In the genomic region with DNA sequence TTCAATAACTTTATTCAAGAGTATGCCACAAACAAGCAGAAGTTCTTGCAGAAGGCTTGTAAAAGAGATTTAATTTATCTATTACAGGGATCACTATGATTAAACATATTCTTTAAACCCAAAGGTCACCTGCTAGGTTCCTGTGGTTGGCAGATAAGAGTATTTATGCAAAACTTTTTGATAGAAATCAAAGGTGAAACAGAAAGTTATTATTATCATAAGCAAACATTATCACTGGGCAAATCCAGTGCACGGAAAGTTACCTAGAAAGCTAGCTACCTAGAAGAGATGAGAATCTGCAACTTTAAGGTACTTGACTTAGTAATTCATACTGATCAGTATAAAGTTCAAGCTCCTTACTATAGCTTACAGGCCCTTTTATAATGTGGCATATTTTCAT, we compare ENCODE assay signal across 15 cellular contexts. TPM values are rescaled to one million over a fixed set of nuclear protein-coding genes. Genes with fewer than 3 reads are reported as not detected.
A peak's percentile ranks its signal among the peaks of the same experiment; 100 is the strongest.
DNase-seq lines count a peak whose midpoint lies in the region; ATAC-seq and TF ChIP-seq lines count a peak whose summit lies in the region.
"Had no signal": no experiment of that assay in that cellular context is flagged by ENCODE, and none has a peak within 500 bp of the region (broad histone marks: within the 10 kb centered on the region; RNA-seq: fewer than 3 reads in every experiment).

No MANE protein-coding gene starts in this region.

- in situ Hi-C loops in mammary epithelial cell (cut with MboI; ENCODE audit: low sequenced_read_pairs in 2 of 2): no loop called here

- dilution Hi-C loops in mammary epithelial cell (cut with HindIII; ENCODE audit: low sequenced_read_pairs): no loop called here

- H3K36me3 Mint-ChIP-seq in MCF 10A (ENCODE audit: insufficient read depth, unreplicated experiment) (peaks cover 13% of the 10 kb centered on the region), WTC11 (peaks cover 11% of the 10 kb centered on the region)

- ATAC-seq in WTC11 (no peak), HG02763 (IDR thresholded peaks at IDR 0.05; ENCODE audit: unreplicated experiment) (no peak)

- TF ChIP-seq CTCF in mammary epithelial cell (conservative IDR thresholded peaks at IDR 0.05 in 1 of 2, IDR thresholded peaks at IDR 0.05 in 1 of 2; ENCODE audit: extremely low read depth in 1 of 2, insufficient read depth in 1 of 2, low read depth in 1 of 2, low read length in 2 of 2) (no peak), MCF 10A (IDR thresholded peaks at IDR 0.05; ENCODE audit: unreplicated experiment) (no peak), WTC11 (IDR thresholded peaks at IDR 0.05) (no peak), fibroblast of lung (conservative IDR thresholded peaks at IDR 0.05 in 1 of 2, IDR thresholded peaks at IDR 0.05 in 1 of 2; ENCODE audit: low read depth in 1 of 2, low read length in 2 of 2) (no peak)

- 94% methylated on average over 1 of the region's 1 CpG for WGBS in mammary epithelial cell (ENCODE audit: low coverage, missing lambda C conversion rate)

- POLR2A ChIA-PET in MCF 10A (lab: Yijun Ruan, JAX) (interaction anchor here (1.3 to 5.4 kb wide), 2 partner anchors 12 to 1820 kb away, joined by 3 to 105 read pairs; a partner anchor contains a TSS), WTC11 (lab: Charles Lee) (no interaction called here)

- no peak overlapping the region for H3K9ac ChIP-seq in mammary epithelial cell (ENCODE audit: insufficient read depth, low read length)
- no peak overlapping the region for H3K9ac ChIP-seq in fibroblast of lung (ENCODE audit: insufficient read depth, low read length)

- no peak overlapping the region for H2AFZ ChIP-seq in mammary epithelial cell (ENCODE audit: low read depth, low read length)
- H2AFZ ChIP-seq in fibroblast of lung (ENCODE audit: low read length): no peak overlapping the region

- H3K27ac Mint-ChIP-seq in MCF 10A (ENCODE audit: low read depth, unreplicated experiment) (no peak overlapping the region), WTC11 (no peak overlapping the region)

- H3K9me3 ChIP-seq in mammary epithelial cell (replicated peaks; ENCODE audit: insufficient read depth, low read length): no peaks in the 10 kb centered on the region
- no peaks in the 10 kb centered on the region for H3K9me3 ChIP-seq in fibroblast of lung (ENCODE audit: control insufficient read depth, insufficient read depth, low read depth, low read length)
- H3K9me3 ChIP-seq: esophagus muscularis mucosa, upper lobe of left lung had no signal

- H3K9me3 Mint-ChIP-seq in MCF 10A (ENCODE audit: unreplicated experiment): no peaks in the 10 kb centered on the region
- no peaks in the 10 kb centered on the region for H3K9me3 Mint-ChIP-seq in WTC11
- H3K9me3 Mint-ChIP-seq: IgD-negative memory B cell had no signal

- H3K4me2 ChIP-seq in mammary epithelial cell (ENCODE audit: insufficient read depth, low read depth, low read length) (peak overlapping the region; percentile 94), fibroblast of lung (ENCODE audit: extremely low read depth, insufficient read depth, low read length) (peak overlapping the region; percentile 60)

- peaks cover 14% of the 10 kb centered on the region for H3K36me3 ChIP-seq in mammary epithelial cell (ENCODE audit: insufficient read depth, low read length)
- peaks cover 2% of the 10 kb centered on the region for H3K36me3 ChIP-seq in fibroblast of lung (ENCODE audit: control insufficient read depth, insufficient read depth, low read length)

- H3K4me1 ChIP-seq in mammary epithelial cell (ENCODE audit: insufficient read depth, low read length) (peaks cover 5% of the 10 kb centered on the region), fibroblast of lung (ENCODE audit: control insufficient read depth, extremely low read depth, insufficient read depth, low read length) (peaks cover 4% of the 10 kb centered on the region)

- H3K27me3 ChIP-seq in mammary epithelial cell (ENCODE audit: insufficient read depth, low read length) (no peaks in the 10 kb centered on the region), fibroblast of lung (ENCODE audit: control insufficient read depth, insufficient read depth, low read length) (no peaks in the 10 kb centered on the region)
- H3K27me3 ChIP-seq: esophagus muscularis mucosa, upper lobe of left lung had no signal

- H3K4me3 ChIP-seq in mammary epithelial cell (replicated peaks in 1 of 3; ENCODE audit: insufficient read depth in 1 of 3, low read depth in 2 of 3, low read length in 3 of 3): peak overlapping the region in 2 of 3 experiments; percentile 83 to 93
- H3K4me3 ChIP-seq in fibroblast of lung (replicated peaks in 1 of 4; ENCODE audit: control extremely low read depth in 1 of 4, insufficient read depth in 1 of 4, low read depth in 3 of 4, low read length in 4 of 4): peak overlapping the region in 3 of 4 experiments; percentile 84 to 90 (median 87)
- H3K4me3 ChIP-seq: esophagus muscularis mucosa had no signal

- CTCF ChIA-PET in mammary epithelial cell (lab: Charles Lee; ENCODE audit: low non-redundant PET): no interaction called here
- CTCF ChIA-PET in MCF 10A (lab: Yijun Ruan, JAX): interaction anchor here (0.9 kb wide), 1 partner anchor 639 kb away, joined by 4 read pairs; no protein-coding TSS in a partner anchor
- CTCF ChIA-PET in WTC11 (lab: Charles Lee): interaction anchor here (1.3 kb wide), 1 partner anchor 23 kb away, joined by 4 read pairs; no protein-coding TSS in a partner anchor

- H3K4me1 Mint-ChIP-seq in MCF 10A (ENCODE audit: insufficient read depth, unreplicated experiment) (peaks cover 47% of the 10 kb centered on the region), WTC11 (peaks cover 47% of the 10 kb centered on the region)

- H3K79me2 ChIP-seq in mammary epithelial cell (ENCODE audit: insufficient read depth, low read length): peaks cover 80% of the 10 kb centered on the region
- H3K79me2 ChIP-seq in fibroblast of lung (ENCODE audit: control insufficient read depth, insufficient read depth, low read length): peaks cover 70% of the 10 kb centered on the region

- H3K4me3 Mint-ChIP-seq in MCF 10A (ENCODE audit: unreplicated experiment) (no peak overlapping the region), WTC11 (peak overlapping the region; percentile 95)

- no peak overlapping the region for H3K27ac ChIP-seq in mammary epithelial cell (ENCODE audit: insufficient read depth, low read depth, low read length)
- no peak overlapping the region for H3K27ac ChIP-seq in fibroblast of lung (ENCODE audit: insufficient read depth, low read length)
- H3K27ac ChIP-seq: esophagus muscularis mucosa had no signal

- intact Hi-C loops in mammary epithelial cell (cut with micrococcal nuclease): no loop called here
- intact Hi-C loops in MCF 10A (cut with micrococcal nuclease): no loop called here

- no peaks in the 10 kb centered on the region for H4K20me1 ChIP-seq in mammary epithelial cell (ENCODE audit: insufficient read depth, low read length)
- peaks cover 3% of the 10 kb centered on the region for H4K20me1 ChIP-seq in fibroblast of lung (ENCODE audit: control insufficient read depth, extremely low read depth, insufficient read depth, low read length)

- BruUV-seq in mammary epithelial cell (replicated peaks; lab: Mats Ljungman, UMichigan): no TSS peak
- BruUV-seq in MCF 10A (replicated peaks; lab: Mats Ljungman, UMichigan): no TSS peak

- no peak for DNase-seq in mammary epithelial cell
- no peak for DNase-seq in MCF 10A (ENCODE audit: unreplicated experiment)
- no peak for DNase-seq in WTC11 (ENCODE audit: low spot score)
- no peak for DNase-seq in fibroblast of lung (ENCODE audit: low read depth in 2 of 2)
- peak; percentile 40 for DNase-seq in superior temporal gyrus (ENCODE audit: extremely low spot score)
- DNase-seq in cerebellar nuclear complex (lab: John Stamatoyannopoulos, UW): no peak
- DNase-seq in activated gamma-delta T cell (lab: John Stamatoyannopoulos, UW): no peak
- DNase-seq: activated naive CD4-positive, alpha-beta T cell treated with Interleukin-2 at 50 U/mL for 16 hours; NCI-H146; NCI-H524; RPMI8226; upper lobe of left lung had no signal

- H3K27me3 Mint-ChIP-seq in MCF 10A (ENCODE audit: insufficient read depth, unreplicated experiment): no peaks in the 10 kb centered on the region
- H3K27me3 Mint-ChIP-seq in WTC11 (ENCODE audit: low read depth): no peaks in the 10 kb centered on the region
- H3K27me3 Mint-ChIP-seq: IgD-negative memory B cell had no signal

TF ChIP-seq in WTC11, 78 proteins besides CTCF, POLR2A, EP300 and RAD21 (continues in another document):
- TF ChIP-seq TP53 (CRISPR knock-in tag; IDR thresholded peaks at IDR 0.05): no peak
- TF ChIP-seq, protein P1, sequence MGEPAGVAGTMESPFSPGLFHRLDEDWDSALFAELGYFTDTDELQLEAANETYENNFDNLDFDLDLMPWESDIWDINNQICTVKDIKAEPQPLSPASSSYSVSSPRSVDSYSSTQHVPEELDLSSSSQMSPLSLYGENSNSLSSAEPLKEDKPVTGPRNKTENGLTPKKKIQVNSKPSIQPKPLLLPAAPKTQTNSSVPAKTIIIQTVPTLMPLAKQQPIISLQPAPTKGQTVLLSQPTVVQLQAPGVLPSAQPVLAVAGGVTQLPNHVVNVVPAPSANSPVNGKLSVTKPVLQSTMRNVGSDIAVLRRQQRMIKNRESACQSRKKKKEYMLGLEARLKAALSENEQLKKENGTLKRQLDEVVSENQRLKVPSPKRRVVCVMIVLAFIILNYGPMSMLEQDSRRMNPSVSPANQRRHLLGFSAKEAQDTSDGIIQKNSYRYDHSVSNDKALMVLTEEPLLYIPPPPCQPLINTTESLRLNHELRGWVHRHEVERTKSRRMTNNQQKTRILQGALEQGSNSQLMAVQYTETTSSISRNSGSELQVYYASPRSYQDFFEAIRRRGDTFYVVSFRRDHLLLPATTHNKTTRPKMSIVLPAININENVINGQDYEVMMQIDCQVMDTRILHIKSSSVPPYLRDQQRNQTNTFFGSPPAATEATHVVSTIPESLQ (CRISPR knock-in tag; IDR thresholded peaks at IDR 0.05): no peak
- TF ChIP-seq, protein P2, sequence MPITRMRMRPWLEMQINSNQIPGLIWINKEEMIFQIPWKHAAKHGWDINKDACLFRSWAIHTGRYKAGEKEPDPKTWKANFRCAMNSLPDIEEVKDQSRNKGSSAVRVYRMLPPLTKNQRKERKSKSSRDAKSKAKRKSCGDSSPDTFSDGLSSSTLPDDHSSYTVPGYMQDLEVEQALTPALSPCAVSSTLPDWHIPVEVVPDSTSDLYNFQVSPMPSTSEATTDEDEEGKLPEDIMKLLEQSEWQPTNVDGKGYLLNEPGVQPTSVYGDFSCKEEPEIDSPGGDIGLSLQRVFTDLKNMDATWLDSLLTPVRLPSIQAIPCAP (CRISPR knock-in tag; IDR thresholded peaks at IDR 0.05): no peak

RNA-seq across cellular contexts. Expression of a gene that starts 3.2 kb away (rescaled TPM):
- 10 to 100 TPM; 52.8 to 95.9 TPM for total RNA-seq in mammary epithelial cell
- 32.8 TPM for polyA plus RNA-seq in mammary epithelial cell
- 90.4 TPM for polyA minus RNA-seq in mammary epithelial cell
- 31.1 and 33.1 TPM in 2 replicates for total RNA-seq in MCF 10A (2022)
- 48.5 to 56.0 TPM (median 53.8 TPM) in 3 replicates for total RNA-seq in WTC11 (2021)
- 88.6 and 154 TPM in 2 replicates for total RNA-seq in fibroblast of lung
- 39.1 and 74.6 TPM in 2 replicates for polyA plus RNA-seq in fibroblast of lung
- 32.6 and 53.1 TPM in 2 replicates for polyA plus RNA-seq in fibroblast of lung (2012)
- 15.7 and 42.7 TPM in 2 replicates for polyA minus RNA-seq in fibroblast of lung (ENCODE audit: low replicate concordance)
